1 cellular context compared by ENCODE assay signal in genomic region chr16:69367980-69368379, GRCh38.
TF ChIP-seq lines count a peak whose summit lies in the region.

No MANE protein-coding gene starts in this region.

TF ChIP-seq in endothelial cell of umbilical vein, 7 proteins besides CTCF, POLR2A, EP300 and RAD21:
- peak; percentile 34 for TF ChIP-seq FOS (IDR thresholded peaks at IDR 0.05; ENCODE audit: borderline replicate concordance, insufficient read depth, low read length)
- TF ChIP-seq EZH2 (IDR thresholded peaks at IDR 0.05; ENCODE audit: borderline replicate concordance, low read depth, low read length, severe bottlenecking) = no peak
- TF ChIP-seq GATA2 (IDR thresholded peaks at IDR 0.05; ENCODE audit: insufficient read depth, insufficient read length, low read depth, low read length) = peak; percentile 89
- TF ChIP-seq POLR2AphosphoS5 (IDR thresholded peaks at IDR 0.05; ENCODE audit: insufficient read depth, low read depth, low read length) = no peak
- no peak for TF ChIP-seq JUN (IDR thresholded peaks at IDR 0.05; ENCODE audit: borderline replicate concordance, insufficient read depth, insufficient read length, low read depth)
